In genomic region chr3:143480306-143480852, GRCh38 we compare ENCODE assay signal across 15 cellular contexts.
DNase-seq lines count a peak whose midpoint lies in the region; TF ChIP-seq lines count a peak whose summit lies in the region.
"Had no signal": no experiment of that assay in that cellular context is flagged by ENCODE, and none has a peak within 500 bp of the region (broad histone marks: within the 10 kb centered on the region; RNA-seq: fewer than 3 reads in every experiment).

No MANE protein-coding gene starts in this region.

- H3K4me1 Mint-ChIP-seq in chondrocyte (ENCODE audit: low read depth), result peaks cover 37% of the 10 kb centered on the region
- H3K4me1 Mint-ChIP-seq: activated CD4-positive, alpha-beta T cell treated with anti-CD3 and anti-CD28 coated beads, Interleukin-2, amount 10 ng/mL, durations not matched to agents 24 days and 14 days; immature natural killer cell had no signal

- WGBS in transverse colon (ENCODE audit: low coverage in 1 of 2), 2 donors, result 0 to 36% methylated on average over 1 to 5 of the region's 5 CpGs

- intact Hi-C loops in transverse colon (cut with DNase I; ENCODE audit: low total_unique reads), result no loop called here
- intact Hi-C loops in dorsolateral prefrontal cortex (cut with DNase I), result no loop called here

- H3K27me3 ChIP-seq in transverse colon, result no peaks in the 10 kb centered on the region
- H3K27me3 ChIP-seq in dorsolateral prefrontal cortex, result no peaks in the 10 kb centered on the region
- H3K27me3 ChIP-seq: gastrocnemius medialis, testis had no signal

- H3K36me3 Mint-ChIP-seq in chondrocyte (ENCODE audit: low read depth), result no peaks in the 10 kb centered on the region

- H3K27me3 Mint-ChIP-seq in chondrocyte (ENCODE audit: low read depth), result no peaks in the 10 kb centered on the region
- H3K27me3 Mint-ChIP-seq: activated CD4-positive, alpha-beta T cell treated with anti-CD3 and anti-CD28 coated beads, Interleukin-2, amount 10 ng/mL, durations not matched to agents 24 days and 14 days; activated T-cell treated with anti-CD3 and anti-CD28 coated beads, Interleukin-2, amount 50 U/mL, for 24 hours had no signal

- no peaks in the 10 kb centered on the region for H3K36me3 ChIP-seq in transverse colon
- H3K36me3 ChIP-seq: gastrocnemius medialis had no signal

- peak overlapping the region; percentile 35 to 65 (median 52) for H3K27ac ChIP-seq in transverse colon
- no peak overlapping the region for H3K27ac ChIP-seq in dorsolateral prefrontal cortex
- H3K27ac ChIP-seq: gastrocnemius medialis, psoas muscle, testis had no signal

- TF ChIP-seq POLR2A in transverse colon (IDR thresholded peaks at IDR 0.05), result no peak

- in situ Hi-C loops in transverse colon (cut with MboI; ENCODE audit: low pct_ligation_motif_present in 1 of 4, low pct_unique_long_range_greater_than_20kb in 1 of 4, low sequenced_read_pairs in 3 of 4), result no loop called here

- TF ChIP-seq CTCF in HFF-Myc (IDR thresholded peaks at IDR 0.05; ENCODE audit: low read depth, low read length, missing control alignments) (no peak), chondrocyte (IDR thresholded peaks at IDR 0.05) (no peak), transverse colon (IDR thresholded peaks at IDR 0.05) (no peak), dorsolateral prefrontal cortex (IDR thresholded peaks at IDR 0.05 in 54 of 56, conservative IDR thresholded peaks at IDR 0.05 in 2 of 56; ENCODE audit: low read depth in 1 of 56, partially characterized antibody in 56 of 56) (no peak)

- peaks cover 0 to 28% (median 10%) of the 10 kb centered on the region in 4 donors for H3K4me1 ChIP-seq in transverse colon
- H3K4me1 ChIP-seq: gastrocnemius medialis, psoas muscle, testis had no signal

- H3K4me3 ChIP-seq in HFF-Myc (replicated peaks; ENCODE audit: low read depth, low read length), result no peak overlapping the region
- no peak overlapping the region for H3K4me3 ChIP-seq in transverse colon
- no peak overlapping the region for H3K4me3 ChIP-seq in dorsolateral prefrontal cortex
- H3K4me3 ChIP-seq: gastrocnemius medialis, psoas muscle, testis had no signal

- H3K27ac Mint-ChIP-seq in chondrocyte (ENCODE audit: unreplicated experiment), result peak overlapping the region; percentile 23
- H3K27ac Mint-ChIP-seq: activated CD4-positive, alpha-beta T cell treated with anti-CD3 and anti-CD28 coated beads, Interleukin-2, amount 10 ng/mL, durations not matched to agents 24 days and 14 days; activated T-cell treated with anti-CD3 and anti-CD28 coated beads, Interleukin-2, amount 50 U/mL, for 24 hours had no signal

- no peak for TF ChIP-seq EP300 in transverse colon (IDR thresholded peaks at IDR 0.05; ENCODE audit: low read depth)

- no peak overlapping the region for H3K4me3 Mint-ChIP-seq in chondrocyte (ENCODE audit: unreplicated experiment)
- H3K4me3 Mint-ChIP-seq: activated CD4-positive, alpha-beta T cell treated with anti-CD3 and anti-CD28 coated beads, Interleukin-2, amount 10 ng/mL, durations not matched to agents 24 days and 14 days; activated T-cell treated with anti-CD3 and anti-CD28 coated beads, Interleukin-2, amount 50 U/mL, for 24 hours; immature natural killer cell had no signal

- no peaks in the 10 kb centered on the region for H3K9me3 Mint-ChIP-seq in chondrocyte (ENCODE audit: low read depth)
- H3K9me3 Mint-ChIP-seq: activated T-cell treated with anti-CD3 and anti-CD28 coated beads, Interleukin-2, amount 50 U/mL, for 24 hours; immature natural killer cell had no signal

- peak; percentile 33 for DNase-seq in HFF-Myc (ENCODE audit: extremely low read depth, low read depth)
- no peak for DNase-seq in chondrocyte (ENCODE audit: low spot score)
- DNase-seq in kidney tubule cell (ENCODE audit: low spot score), result peak; percentile 98
- no peak for DNase-seq in transverse colon
- no peak for DNase-seq in dorsolateral prefrontal cortex
- DNase-seq in NCI-H187 treated with DMSO at 0.1 percent for 48 hours (lab: John Stamatoyannopoulos, UW), result no peak
- no peak for DNase-seq in SHP77 (lab: John Stamatoyannopoulos, UW)
- DNase-seq: activated CD4-positive, alpha-beta T cell treated with anti-CD3 and anti-CD28 coated beads, Interleukin-2, amount 10 ng/mL, durations not matched to agents 24 days and 14 days; activated T-cell treated with anti-CD3 and anti-CD28 coated beads, Interleukin-2, amount 50 U/mL, for 24 hours; amniotic stem cell; gastrocnemius medialis; immature natural killer cell; psoas muscle; SIG-M5; testis had no signal

- no peaks in the 10 kb centered on the region for H3K9me3 ChIP-seq in transverse colon
- H3K9me3 ChIP-seq: gastrocnemius medialis, psoas muscle, testis had no signal

Comparison
In these comparisons a context has a peak if more than half of its experiments do, and no peak if none do; other contexts are left out.
1. DNase-seq: peak in HFF-Myc (single experiment) and kidney tubule cell (single experiment); none in chondrocyte (single experiment), transverse colon (single experiment), dorsolateral prefrontal cortex (0 of 10), NCI-H187 treated with DMSO at 0.1 percent for 48 hours (single experiment) and SHP77 (0 of 2).
2. H3K27ac ChIP-seq: peak in transverse colon (4 of 4); none in dorsolateral prefrontal cortex (0 of 59).